Comparison of ENCODE assay signal across 26 cellular contexts in the genomic region with DNA sequence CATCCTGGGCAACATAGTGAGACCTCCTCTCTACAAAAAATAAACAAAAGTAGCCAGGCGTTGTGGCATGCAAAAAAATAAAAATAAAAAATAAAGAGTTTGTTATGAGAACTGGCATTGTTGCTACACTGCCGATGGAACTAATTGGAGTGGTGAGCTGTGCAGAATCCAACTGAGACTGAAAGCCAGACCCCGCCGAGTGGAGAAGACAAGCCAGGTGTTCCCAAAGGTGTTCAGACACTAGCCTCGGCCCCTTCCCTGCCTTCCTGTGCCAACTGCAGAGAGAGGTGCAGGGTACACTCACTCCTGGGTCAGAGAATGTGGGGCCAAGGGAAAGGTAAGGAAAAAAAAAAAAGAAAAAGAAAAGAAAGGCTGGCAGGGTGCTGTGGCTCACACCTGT. TPM values are rescaled to one million over a fixed set of nuclear protein-coding genes. Genes with fewer than 3 reads are reported as not detected.
"Had no signal": no experiment of that assay in that cellular context is flagged by ENCODE, and none has a peak within 500 bp of the region (broad histone marks: within the 10 kb centered on the region; RNA-seq: fewer than 3 reads in every experiment).

No MANE protein-coding gene starts in this region.

- H3K4me2 ChIP-seq: SK-N-SH had no signal

- H3K9me3 ChIP-seq: MG63, SK-N-SH had no signal

- H3K9me2 ChIP-seq: SK-N-SH had no signal

- H3K4me3 ChIP-seq: MG63 had no signal

- H3K36me3 ChIP-seq: MG63 had no signal

- H3K27me3 ChIP-seq: MG63 had no signal

- DNase-seq: IMR-90, Karpas-422, KG1, MG63, NCI-H1092, NCI-H1105 treated with DMSO at 0.1 percent for 48 hours, NCI-H1417 treated with DMSO at 0.1 percent for 48 hours, NCI-H146, NCI-H1694 treated with DMSO at 0.1 percent for 48 hours, NCI-H1930, NCI-H2081, NCI-H2107, NCI-H2171, NCI-H226, NCI-H446, NCI-H510A, NCI-H524 treated with DMSO at 0.1 percent for 48 hours, NCI-H69, NCI-H774, RPMI8226, SHP77, SK-N-SH, SW 1271 had no signal

- ATAC-seq: HepG2 had no signal

RNA-seq across cellular contexts. Expression of a gene that starts 37.7 kb away (rescaled TPM):
- total RNA-seq: HepG2, HT1080, IMR-90, SK-MEL-5 had no signal
- polyA plus RNA-seq: HepG2, IMR-90, SK-N-SH had no signal
